Comparison of ENCODE assay signal across 27 cellular contexts in genomic region chr14:91184559-91184958, GRCh38. TPM values are rescaled to one million over a fixed set of nuclear protein-coding genes. Genes with fewer than 3 reads are reported as not detected.
A peak's percentile ranks its signal among the peaks of the same experiment; 100 is the strongest.
DNase-seq lines count a peak whose midpoint lies in the region; ATAC-seq, FAIRE-seq and TF ChIP-seq lines count a peak whose summit lies in the region.
"Had no signal": no experiment of that assay in that cellular context is flagged by ENCODE, and none has a peak within 500 bp of the region (broad histone marks: within the 10 kb centered on the region; RNA-seq: fewer than 3 reads in every experiment).

No MANE protein-coding gene starts in this region.

- no peak overlapping the region for H3K4me3 ChIP-seq in HepG2 (replicated peaks in 1 of 3; ENCODE audit: insufficient read depth in 1 of 3, low read depth in 2 of 3, low read length in 3 of 3)
- H3K4me3 ChIP-seq in right lobe of liver = no peak overlapping the region
- H3K4me3 ChIP-seq: BLaER1 had no signal

- H3K9ac ChIP-seq in HepG2 (ENCODE audit: insufficient read depth, low read depth, low read length) = no peak overlapping the region
- H3K9ac ChIP-seq: BLaER1 had no signal

- H3K4me3 Mint-ChIP-seq in central memory CD8-positive, alpha-beta T cell = no peak overlapping the region
- no peak overlapping the region for H3K4me3 Mint-ChIP-seq in effector memory CD8-positive, alpha-beta T cell
- H3K4me3 Mint-ChIP-seq: CD14-positive monocyte; CD4-positive, alpha-beta memory T cell; CD4-positive, CD25-positive, alpha-beta regulatory T cell; CD8-positive, alpha-beta memory T cell had no signal

- H3K9me3 ChIP-seq in HepG2 (ENCODE audit: low read length) = no peaks in the 10 kb centered on the region
- H3K9me3 ChIP-seq in right lobe of liver = no peaks in the 10 kb centered on the region
- H3K9me3 ChIP-seq: BE2C, BLaER1 had no signal

- POLR2A ChIA-PET in HepG2 (lab: Yijun Ruan, JAX) = no interaction called here

- no peak overlapping the region for H3K27ac ChIP-seq in HepG2 (ENCODE audit: extremely low read length, insufficient read depth, low read length)
- no peak overlapping the region for H3K27ac ChIP-seq in right lobe of liver
- H3K27ac ChIP-seq: BLaER1 had no signal

- H3K4me2 ChIP-seq in HepG2 (ENCODE audit: low read depth, low read length) = no peak overlapping the region

- H3K9me3 Mint-ChIP-seq in central memory CD8-positive, alpha-beta T cell = no peaks in the 10 kb centered on the region
- H3K9me3 Mint-ChIP-seq in effector memory CD8-positive, alpha-beta T cell = no peaks in the 10 kb centered on the region
- H3K9me3 Mint-ChIP-seq: CD14-positive monocyte; CD4-positive, alpha-beta memory T cell; CD8-positive, alpha-beta memory T cell had no signal

- H3K36me3 Mint-ChIP-seq in central memory CD8-positive, alpha-beta T cell (ENCODE audit: insufficient read depth) = peaks cover 36% of the 10 kb centered on the region
- H3K36me3 Mint-ChIP-seq in effector memory CD8-positive, alpha-beta T cell (ENCODE audit: insufficient read depth) = peaks cover 50% of the 10 kb centered on the region

- CTCF ChIA-PET in HepG2 (lab: Yijun Ruan, JAX; ENCODE audit: low intra/inter-chr PET ratio, low total read pairs) = no interaction called here

- H3K36me3 ChIP-seq in HepG2 (replicated peaks in 1 of 2; ENCODE audit: control insufficient read depth in 1 of 2, insufficient read depth in 2 of 2, low read length in 2 of 2) = peaks cover 15 to 51% of the 10 kb centered on the region in 2 experiments
- peaks cover 0 to 80% (median 22%) of the 10 kb centered on the region in 4 donors for H3K36me3 ChIP-seq in right lobe of liver
- H3K36me3 ChIP-seq: BE2C had no signal

- H3K27ac Mint-ChIP-seq in central memory CD8-positive, alpha-beta T cell (ENCODE audit: low read depth) = peak overlapping the region; percentile 2
- H3K27ac Mint-ChIP-seq in effector memory CD8-positive, alpha-beta T cell = peak overlapping the region; percentile 38 to 74

- H4K20me1 ChIP-seq in HepG2 (ENCODE audit: insufficient read depth, low read length) = no peaks in the 10 kb centered on the region
- H4K20me1 ChIP-seq: BLaER1 had no signal

- in situ Hi-C loops in HepG2 (cut with HindIII; ENCODE audit: extremely low pct_ligation_motif_present, low pct_unique_long_range_greater_than_20kb) = no loop called here

- H3K27me3 ChIP-seq in HepG2 (ENCODE audit: control insufficient read depth in 1 of 2, insufficient read depth in 2 of 2, low read length in 2 of 2) = no peaks in the 10 kb centered on the region
- H3K27me3 ChIP-seq in right lobe of liver = no peaks in the 10 kb centered on the region
- H3K27me3 ChIP-seq: BE2C, BLaER1 had no signal

- intact Hi-C loops in HepG2 (cut with micrococcal nuclease; ENCODE audit: unreplicated experiment) (no loop called here), right lobe of liver (cut with DNase I) (no loop called here)

- TF ChIP-seq POLR2A in HepG2 (IDR thresholded peaks at IDR 0.05; ENCODE audit: insufficient read depth in 1 of 2, low read depth in 2 of 2, low read length in 2 of 2) (no peak), right lobe of liver (IDR thresholded peaks at IDR 0.05) (no peak)

- H3K4me1 ChIP-seq in HepG2 (ENCODE audit: insufficient read depth, low read length) (no peaks in the 10 kb centered on the region), right lobe of liver (no peaks in the 10 kb centered on the region)
- H3K4me1 ChIP-seq: BE2C had no signal

- H2AFZ ChIP-seq in HepG2 (ENCODE audit: low read length) = no peak overlapping the region

- no peaks in the 10 kb centered on the region for H3K27me3 Mint-ChIP-seq in central memory CD8-positive, alpha-beta T cell
- no peaks in the 10 kb centered on the region for H3K27me3 Mint-ChIP-seq in effector memory CD8-positive, alpha-beta T cell
- H3K27me3 Mint-ChIP-seq: CD4-positive, alpha-beta memory T cell; CD4-positive, CD25-positive, alpha-beta regulatory T cell; CD8-positive, alpha-beta memory T cell had no signal

- no peak for TF ChIP-seq CTCF in HepG2 (CRISPR knock-in tag; IDR thresholded peaks at IDR 0.05)
- TF ChIP-seq CTCF in right lobe of liver (IDR thresholded peaks at IDR 0.05) = no peak
- no peak for TF ChIP-seq CTCF in GM10266 (IDR thresholded peaks at IDR 0.05; ENCODE audit: control insufficient read depth, insufficient read depth, low read depth, missing control alignments)

- TF ChIP-seq EP300 in HepG2 (IDR thresholded peaks at IDR 0.05; ENCODE audit: low read depth in 2 of 2, low read length in 2 of 2) (no peak), HepG2 (CRISPR knock-in tag; IDR thresholded peaks at IDR 0.05; ENCODE audit: borderline replicate concordance) (no peak)

- ATAC-seq in HepG2 = no peak
- no peak for ATAC-seq in right lobe of liver
- no peak for ATAC-seq in central memory CD8-positive, alpha-beta T cell (replicated peaks; ENCODE audit: extremely low read depth, poor library complexity, severe bottlenecking)
- ATAC-seq in effector memory CD8-positive, alpha-beta T cell (replicated peaks) = no peak

- no peak for FAIRE-seq in HepG2 (lab: Jason Lieb, UNC)
- FAIRE-seq: A204.1, GM12891, GM19239 had no signal

- H3K4me1 Mint-ChIP-seq in central memory CD8-positive, alpha-beta T cell = no peaks in the 10 kb centered on the region
- H3K4me1 Mint-ChIP-seq in effector memory CD8-positive, alpha-beta T cell (ENCODE audit: low read depth in 2 of 2) = no peaks in the 10 kb centered on the region
- H3K4me1 Mint-ChIP-seq: CD14-positive monocyte; CD8-positive, alpha-beta memory T cell had no signal

- no peak for DNase-seq in HepG2 (ENCODE audit: low spot score)
- DNase-seq in right lobe of liver = no peak
- DNase-seq in central memory CD8-positive, alpha-beta T cell (ENCODE audit: low spot score in 2 of 2) = no peak
- DNase-seq in effector memory CD8-positive, alpha-beta T cell = no peak
- DNase-seq in SK-N-DZ (ENCODE audit: low spot score) = no peak
- DNase-seq in GM10266 (ENCODE audit: extremely low spot score) = no peak
- DNase-seq in dermis blood vessel endothelial cell = no peak
- DNase-seq: 8988T; ACHN; BE2C; C1 segment of cervical spinal cord; CD4-positive, alpha-beta memory T cell; CD4-positive, CD25-positive, alpha-beta regulatory T cell; CD8-positive, alpha-beta memory T cell; COR-L47; DMS 273 treated with DMSO at 0.1 percent for 48 hours; DMS153; DMS53; DMS79; DND-41; EL; GDM1 had no signal

- BruUV-seq in HepG2 (replicated peaks; lab: Mats Ljungman, UMichigan) = no TSS peak

- no peaks in the 10 kb centered on the region for H3K79me2 ChIP-seq in HepG2 (ENCODE audit: insufficient read depth, low read length)

- no peak for TF ChIP-seq RAD21 in HepG2 (CRISPR knock-in tag; IDR thresholded peaks at IDR 0.05)

TF ChIP-seq in HepG2, 621 proteins besides CTCF, POLR2A, EP300 and RAD21:
- TF ChIP-seq ZNF331 (CRISPR knock-in tag; IDR thresholded peaks at IDR 0.05) (no peak), HNRNPK (IDR thresholded peaks at IDR 0.05; ENCODE audit: low read depth, low read length, poor library complexity, severe bottlenecking) (peak; percentile 84)

RNA-seq across cellular contexts. Expression of gene GPR68, which starts 59.9 kb away (rescaled TPM):
- not detected in 2 replicates for total RNA-seq in HepG2 (2016; rRNA removed; fragmentation: Illumina TruSeq; extraction: Trizol)
- total RNA-seq in HepG2 (2016; cell fraction: cytosol; rRNA removed; fragmentation: Illumina TruSeq; extraction: Trizol; ENCODE audit: low read depth) = not detected in 2 replicates
- total RNA-seq in HepG2 (2016; cell fraction: insoluble cytoplasmic fraction; rRNA removed; fragmentation: Illumina TruSeq; extraction: Trizol) = 0.11 TPM in 1 of 2 replicates, not detected in the other
- 0.41 TPM in 1 of 2 replicates, not detected in the other for total RNA-seq in HepG2 (2016; cell fraction: membrane; rRNA removed; fragmentation: Illumina TruSeq; extraction: Trizol)
- total RNA-seq in HepG2 (2016; cell fraction: nucleus; rRNA removed; fragmentation: Illumina TruSeq; extraction: Trizol) = not detected in 2 replicates
- polyA plus RNA-seq in HepG2 (2011; rRNA removed) = not detected in 2 replicates
- polyA plus RNA-seq in HepG2 (2011; cell fraction: cytosol; rRNA removed) = not detected in 2 replicates
- 0.16 TPM in 1 of 2 replicates, not detected in the other for polyA plus RNA-seq in HepG2 (2011; cell fraction: nucleus; rRNA removed)
- polyA plus RNA-seq in HepG2 (2012) = 0.17 and 0.20 TPM in 2 replicates
- polyA plus RNA-seq in HepG2 (2016; cell fraction: cytosol; fragmentation: Illumina TruSeq; extraction: Trizol; ENCODE audit: low read depth) = not detected in 2 replicates
- polyA plus RNA-seq in HepG2 (2016; cell fraction: insoluble cytoplasmic fraction; fragmentation: Illumina TruSeq; extraction: Trizol; ENCODE audit: low read depth) = not detected in 2 replicates
- polyA plus RNA-seq in HepG2 (2016; cell fraction: membrane; fragmentation: Illumina TruSeq; extraction: Trizol; ENCODE audit: low read depth) = not detected in 2 replicates
- not detected in 2 replicates for polyA plus RNA-seq in HepG2 (2016; cell fraction: nucleus; fragmentation: Illumina TruSeq; extraction: Trizol; ENCODE audit: insufficient read depth, low read depth)
- 0.10 and 0.19 TPM in 2 replicates for polyA minus RNA-seq in HepG2 (2011; rRNA and poly(A)+ RNA removed; ENCODE audit: low replicate concordance)
- not detected in 2 replicates for polyA minus RNA-seq in HepG2 (2011; cell fraction: cytosol; rRNA and poly(A)+ RNA removed)
- not detected in 2 replicates for polyA minus RNA-seq in HepG2 (2011; cell fraction: nucleus; rRNA and poly(A)+ RNA removed)
- under 1 TPM in 3 of 6 experiments, not detected in 3; 0.17 to 0.27 (median 0.19) TPM for total RNA-seq in right lobe of liver
- polyA plus RNA-seq in SK-N-DZ (2014; cell fraction: cytosol; rRNA removed) = 0.07 TPM in 1 of 2 replicates, not detected in the other
- not detected in 2 replicates for polyA plus RNA-seq in SK-N-DZ (2014; cell fraction: nucleus; rRNA removed)
- total RNA-seq in dermis blood vessel endothelial cell = 0.74 and 1.2 TPM in 2 replicates
